ENCODE assay signal across 17 cellular contexts in genomic region chr15:74655424-74655823, GRCh38. TPM values are rescaled to one million over a fixed set of nuclear protein-coding genes. Genes with fewer than 3 reads are reported as not detected.
DNase-seq lines count a peak whose midpoint lies in the region; ATAC-seq and TF ChIP-seq lines count a peak whose summit lies in the region.
"Had no signal": no experiment of that assay in that cellular context is flagged by ENCODE, and none has a peak within 500 bp of the region (broad histone marks: within the 10 kb centered on the region; RNA-seq: fewer than 3 reads in every experiment).

No MANE protein-coding gene starts in this region.

- no peaks in the 10 kb centered on the region for H3K9me3 ChIP-seq in psoas muscle
- H3K9me3 ChIP-seq: HAP-1, heart right ventricle, right atrium auricular region had no signal

- peak overlapping the region; percentile 76 for H3K27ac ChIP-seq in VCaP
- H3K27ac ChIP-seq in psoas muscle: peak overlapping the region; percentile 82
- H3K27ac ChIP-seq: right atrium auricular region had no signal

- ATAC-seq in HG03097 (IDR thresholded peaks at IDR 0.05; ENCODE audit: low FRiP score, unreplicated experiment) (peak; percentile 59), psoas muscle (peak in 2 of 4 donors; percentile 26 to 41), GM19035 (IDR thresholded peaks at IDR 0.05; ENCODE audit: unreplicated experiment) (no peak)
- ATAC-seq: heart right ventricle; naive thymus-derived CD4-positive, alpha-beta T cell had no signal

- peak; percentile 47 for DNase-seq in activated CD8-positive, alpha-beta memory T cell treated with anti-CD3 and anti-CD28 coated beads, Interleukin-2, amount 50 U/mL, for 48 hours
- DNase-seq in activated CD8-positive, alpha-beta memory T cell treated with anti-CD3 and anti-CD28 coated beads, Interleukin-2, amount 50 U/mL, for 4 hours: no peak
- DNase-seq in psoas muscle (no peak), mesenteric fat pad (ENCODE audit: low spot score) (no peak), MV-4-11 (lab: John Stamatoyannopoulos, UW) (no peak)
- DNase-seq: heart right ventricle; left colon; naive thymus-derived CD4-positive, alpha-beta T cell; NCI-H1048; SHP77; stimulated activated CD4-positive, alpha-beta T cell treated with anti-CD3 and anti-CD28 coated beads, Interleukin-4, amount 100 ng/mL, for 1 hour; stimulated activated naive CD4-positive, alpha-beta T cell had no signal

- 66 to 81% (median 73%) methylated on average over 7 of the region's 7 CpGs for WGBS in psoas muscle, 3 donors

- TF ChIP-seq CTCF in VCaP (conservative IDR thresholded peaks at IDR 0.05) (no peak), psoas muscle (IDR thresholded peaks at IDR 0.05) (no peak)

- H3K4me3 ChIP-seq in psoas muscle: no peak overlapping the region
- H3K4me3 ChIP-seq: HAP-1, heart right ventricle, right atrium auricular region had no signal

- peaks cover 54% of the 10 kb centered on the region for H3K4me1 ChIP-seq in psoas muscle
- H3K4me1 ChIP-seq: HAP-1 had no signal

- intact Hi-C loops in psoas muscle (cut with DNase I): no loop called here

- H3K36me3 ChIP-seq in psoas muscle (ENCODE audit: insufficient read depth in 1 of 2, low read depth in 1 of 2): peaks cover 0 to 5% of the 10 kb centered on the region in 2 donors

- H3K27me3 ChIP-seq in psoas muscle (ENCODE audit: insufficient read depth in 3 of 3, low read length in 2 of 3): no peaks in the 10 kb centered on the region
- H3K27me3 ChIP-seq: heart right ventricle, right atrium auricular region had no signal

RNA-seq across cellular contexts. Expression of gene CLK3, which starts 39.8 kb away (rescaled TPM):
- total RNA-seq in psoas muscle (10 to 100 TPM; 40.9 to 57.5 (median 46.5) TPM), mesenteric fat pad (51.4 TPM)
- polyA plus RNA-seq in psoas muscle: 10 to 100 TPM; 36.6 to 61.8 (median 51.6) TPM

RNA-seq across cellular contexts. Expression of gene EDC3, which starts 40.4 kb away (rescaled TPM):
- 10 to 100 TPM; 18.3 to 24.1 (median 19.7) TPM for total RNA-seq in psoas muscle
- polyA plus RNA-seq in psoas muscle: 10 to 100 TPM in 2 of 3 donors, 1 to 10 TPM in 1; 7.8 to 19.8 (median 16.0) TPM
- total RNA-seq in mesenteric fat pad: 27.2 TPM
